Comparison of ENCODE assay signal across 17 cellular contexts in genomic region chr21:45509566-45510465, GRCh38. TPM values are rescaled to one million over a fixed set of nuclear protein-coding genes. Genes with fewer than 3 reads are reported as not detected.
A peak's percentile ranks its signal among the peaks of the same experiment; 100 is the strongest.
DNase-seq lines count a peak whose midpoint lies in the region; ATAC-seq, FAIRE-seq and TF ChIP-seq lines count a peak whose summit lies in the region.
"Had no signal": no experiment of that assay in that cellular context is flagged by ENCODE, and none has a peak within 500 bp of the region (broad histone marks: within the 10 kb centered on the region; RNA-seq: fewer than 3 reads in every experiment).

No MANE protein-coding gene starts in this region.

- no peaks in the 10 kb centered on the region for H3K9me3 ChIP-seq in SK-N-SH
- H3K9me3 ChIP-seq in left lung = no peaks in the 10 kb centered on the region
- H3K9me3 ChIP-seq in thoracic aorta = no peaks in the 10 kb centered on the region
- no peaks in the 10 kb centered on the region for H3K9me3 ChIP-seq in esophagus muscularis mucosa

- WGBS in SK-N-SH (ENCODE audit: low lambda C conversion rate) = no CpG with 5 or more reads among the region's 61 CpGs
- 94% methylated on average over 25 of the region's 61 CpGs for WGBS in esophagus muscularis mucosa

- H3K27me3 ChIP-seq in SK-N-SH (ENCODE audit: insufficient read depth) (no peaks in the 10 kb centered on the region), brain microvascular endothelial cell (replicated peaks) (no peaks in the 10 kb centered on the region), left lung (no peaks in the 10 kb centered on the region), thoracic aorta (replicated peaks; ENCODE audit: insufficient read depth) (no peaks in the 10 kb centered on the region), esophagus muscularis mucosa (no peaks in the 10 kb centered on the region)
- H3K27me3 ChIP-seq: hepatocyte had no signal

- no peak for ATAC-seq in SK-N-SH treated with all-trans-retinoic acid at 6 μM for 48 hours
- ATAC-seq in left lung = no peak
- no peak for ATAC-seq in thoracic aorta (ENCODE audit: insufficient number of reproducible peaks, low FRiP score, low read depth)
- ATAC-seq: activated CD4-positive, CD25-positive, alpha-beta regulatory T cell treated with anti-CD3 and anti-CD28 coated beads, Interleukin-2, amount 50 U/mL, for 24 hours; left colon had no signal

- intact Hi-C loops in left lung (cut with DNase I) (no loop called here), esophagus muscularis mucosa (cut with DNase I) (no loop called here)

- peaks cover 10% of the 10 kb centered on the region for H3F3A ChIP-seq in SK-N-SH (replicated peaks; ENCODE audit: insufficient read depth)

- in situ Hi-C loops in brain microvascular endothelial cell (cut with HindIII; ENCODE audit: low pct_ligation_motif_present, low sequenced_read_pairs) = no loop called here

- H3K27ac ChIP-seq in SK-N-SH (ENCODE audit: low read depth in 2 of 2, low read length in 1 of 2) (no peak overlapping the region), brain microvascular endothelial cell (no peak overlapping the region), left lung (no peak overlapping the region), thoracic aorta (no peak overlapping the region), esophagus muscularis mucosa (replicated peaks in 1 of 4) (no peak overlapping the region)
- H3K27ac ChIP-seq: GM23248, hepatocyte had no signal

- TF ChIP-seq CTCF in SK-N-SH (IDR thresholded peaks at IDR 0.05) = peak; percentile 22; the same call in 1 of the 2 replicates
- peak; percentile 30 for TF ChIP-seq CTCF in brain microvascular endothelial cell (IDR thresholded peaks at IDR 0.05; ENCODE audit: low read depth, low read length, missing control alignments)
- no peak for TF ChIP-seq CTCF in left lung (IDR thresholded peaks at IDR 0.05)
- TF ChIP-seq CTCF in thoracic aorta (IDR thresholded peaks at IDR 0.05) = peak; percentile 10
- no peak for TF ChIP-seq CTCF in esophagus muscularis mucosa (IDR thresholded peaks at IDR 0.05)

- no peak for TF ChIP-seq POLR2A in esophagus muscularis mucosa (IDR thresholded peaks at IDR 0.05; ENCODE audit: low read depth)

- DNase-seq in SK-N-SH (peak; percentile 61), brain microvascular endothelial cell (no peak), left lung (peak; percentile 29 to 79), thoracic aorta (ENCODE audit: low spot score) (no peak), NCI-H187 (lab: John Stamatoyannopoulos, UW) (no peak), esophagus muscularis mucosa (ENCODE audit: extremely low spot score) (no peak), urothelium cell line (ENCODE audit: low spot score) (no peak)
- DNase-seq: activated CD8-positive, alpha-beta memory T cell treated with anti-CD3 and anti-CD28 coated beads, Interleukin-2, amount 50 U/mL, for 48 hours; activated naive CD4-positive, alpha-beta T cell treated with anti-CD3 and anti-CD28 coated beads for 36 hours; CD4-positive, CD25-positive, alpha-beta regulatory T cell; GM23248; RPMI8226; stimulated activated CD4-positive, alpha-beta T cell treated with anti-CD3 and anti-CD28 coated beads, Interleukin-1b, Interleukin-23, amount 100 ng/mL, for 48 hours had no signal

- CTCF ChIA-PET in SK-N-SH (lab: Yijun Ruan, JAX) = interaction anchor here (0.8 to 1.1 kb wide), 2 partner anchors 9 to 46 kb away, joined by 3 to 4 read pairs; no protein-coding TSS in a partner anchor

- no peak overlapping the region for H3K9ac ChIP-seq in SK-N-SH
- H3K9ac ChIP-seq: GM23248 had no signal

- no peak for TF ChIP-seq RAD21 in SK-N-SH (IDR thresholded peaks at IDR 0.05; ENCODE audit: low read length)

- H3K4me3 ChIP-seq in SK-N-SH (ENCODE audit: low read depth in 2 of 2, low read length in 1 of 2) = no peak overlapping the region
- no peak overlapping the region for H3K4me3 ChIP-seq in brain microvascular endothelial cell (ENCODE audit: low read depth, low read length)
- H3K4me3 ChIP-seq in left lung = no peak overlapping the region
- no peak overlapping the region for H3K4me3 ChIP-seq in thoracic aorta
- H3K4me3 ChIP-seq in esophagus muscularis mucosa = no peak overlapping the region
- H3K4me3 ChIP-seq: GM23248, hepatocyte had no signal

- H3K4me2 ChIP-seq in SK-N-SH = no peak overlapping the region
- H3K4me2 ChIP-seq: hepatocyte had no signal

- no peaks in the 10 kb centered on the region for H3K79me2 ChIP-seq in SK-N-SH (ENCODE audit: insufficient read depth)
- H3K79me2 ChIP-seq: hepatocyte had no signal

- H3K36me3 ChIP-seq in SK-N-SH (replicated peaks in 1 of 2; ENCODE audit: control insufficient read depth in 1 of 2, insufficient read depth in 2 of 2, low read length in 1 of 2) (peaks cover 6 to 36% of the 10 kb centered on the region in 2 experiments), brain microvascular endothelial cell (replicated peaks) (peaks cover 50% of the 10 kb centered on the region), left lung (peaks cover 0 to 54% of the 10 kb centered on the region in 2 donors), thoracic aorta (peaks cover 33% of the 10 kb centered on the region), esophagus muscularis mucosa (peaks cover 0 to 72% (median 52%) of the 10 kb centered on the region in 4 donors)

- H3K4me1 ChIP-seq in SK-N-SH (ENCODE audit: control insufficient read depth in 1 of 2, insufficient read depth in 2 of 2, low read depth in 1 of 2, low read length in 1 of 2) (no peaks in the 10 kb centered on the region; a peak in 1 of 4 replicates), left lung (peaks cover 7 to 15% of the 10 kb centered on the region in 2 donors), thoracic aorta (ENCODE audit: control insufficient read depth in 1 of 2, low read depth in 2 of 2) (no peaks in the 10 kb centered on the region), esophagus muscularis mucosa (no peaks in the 10 kb centered on the region)

- TF ChIP-seq EP300 in SK-N-SH (IDR thresholded peaks at IDR 0.05; ENCODE audit: borderline replicate concordance in 1 of 2, low read depth in 1 of 2, low read length in 1 of 2) (no peak), esophagus muscularis mucosa (IDR thresholded peaks at IDR 0.05) (no peak)

- POLR2A ChIA-PET in SK-N-SH (lab: Yijun Ruan, JAX) = interaction anchor here (0.6 kb wide), 1 partner anchor 813 kb away, joined by 4 read pairs; no protein-coding TSS in a partner anchor

- H4K20me1 ChIP-seq in SK-N-SH (ENCODE audit: insufficient read depth) = peaks cover 5% of the 10 kb centered on the region; the same call in 1 of the 2 replicates

- H3K9me2 ChIP-seq in SK-N-SH = no peaks in the 10 kb centered on the region

- H2AFZ ChIP-seq in SK-N-SH (ENCODE audit: low read depth) = no peak overlapping the region
- H2AFZ ChIP-seq: GM23248, hepatocyte had no signal

- FAIRE-seq in urothelium cell line (lab: Jason Lieb, UNC) = no peak

TF ChIP-seq in SK-N-SH, 30 proteins besides CTCF, POLR2A, EP300 and RAD21 (continues in another document):
- TF ChIP-seq USF2 (IDR thresholded peaks at IDR 0.05; ENCODE audit: borderline replicate concordance, low read depth, low read length) = no peak
- TF ChIP-seq SIN3A (IDR thresholded peaks at IDR 0.05; ENCODE audit: borderline replicate concordance, low read depth, low read length) = no peak
- no peak for TF ChIP-seq TCF12 (IDR thresholded peaks at IDR 0.05)
- no peak for TF ChIP-seq ELF1 (IDR thresholded peaks at IDR 0.05)
- TF ChIP-seq SMC3 (IDR thresholded peaks at IDR 0.05; ENCODE audit: low read depth, low read length) = no peak
- no peak for TF ChIP-seq MEF2A (IDR thresholded peaks at IDR 0.05; ENCODE audit: borderline replicate concordance, low read depth)

TF ChIP-seq in SK-N-SH treated with all-trans-retinoic acid at 6 μM for 48 hours, 23 proteins besides CTCF, POLR2A, EP300 and RAD21:
- TF ChIP-seq ESRRG (CRISPR knock-in tag; IDR thresholded peaks at IDR 0.05) (no peak), CSRNP3 (CRISPR knock-in tag; IDR thresholded peaks at IDR 0.05) (no peak)
TF ChIP-seq in SK-N-SH treated with all-trans-retinoic acid at 6 μM for 48 hours: peak in this region for 0.

RNA-seq across cellular contexts. Expression of gene SLC19A1, which starts 32.4 kb away (rescaled TPM):
- polyA plus RNA-seq in SK-N-SH (2012; rRNA removed) = 13.0 and 15.0 TPM in 2 replicates
- polyA plus RNA-seq in SK-N-SH (2012; cell fraction: cytosol; rRNA removed) = 4.5 and 8.6 TPM in 2 replicates
- polyA plus RNA-seq in SK-N-SH (2012; cell fraction: nucleus; rRNA removed) = 21.6 and 27.3 TPM in 2 replicates
- 10 to 100 TPM; 32.7 to 50.4 TPM for total RNA-seq in left lung
- total RNA-seq in thoracic aorta = 1 to 10 TPM; 4.7 to 6.1 TPM
- 10 to 100 TPM in 1 of 4 donors, 1 to 10 TPM in 3; 2.8 to 10.0 (median 6.6) TPM for total RNA-seq in esophagus muscularis mucosa

Comparison
In these comparisons a context has a peak if more than half of its experiments do, and no peak if none do; other contexts are left out.
1. DNase-seq: peak in SK-N-SH (single experiment) and left lung (2 of 2); none in brain microvascular endothelial cell (single experiment), thoracic aorta (single experiment), NCI-H187 (0 of 2), esophagus muscularis mucosa (single experiment) and urothelium cell line (single experiment).
2. CTCF ChIP-seq: peak in SK-N-SH (single experiment), brain microvascular endothelial cell (single experiment) and thoracic aorta (single experiment); none in left lung (0 of 2) and esophagus muscularis mucosa (0 of 3).